In the genomic region with DNA sequence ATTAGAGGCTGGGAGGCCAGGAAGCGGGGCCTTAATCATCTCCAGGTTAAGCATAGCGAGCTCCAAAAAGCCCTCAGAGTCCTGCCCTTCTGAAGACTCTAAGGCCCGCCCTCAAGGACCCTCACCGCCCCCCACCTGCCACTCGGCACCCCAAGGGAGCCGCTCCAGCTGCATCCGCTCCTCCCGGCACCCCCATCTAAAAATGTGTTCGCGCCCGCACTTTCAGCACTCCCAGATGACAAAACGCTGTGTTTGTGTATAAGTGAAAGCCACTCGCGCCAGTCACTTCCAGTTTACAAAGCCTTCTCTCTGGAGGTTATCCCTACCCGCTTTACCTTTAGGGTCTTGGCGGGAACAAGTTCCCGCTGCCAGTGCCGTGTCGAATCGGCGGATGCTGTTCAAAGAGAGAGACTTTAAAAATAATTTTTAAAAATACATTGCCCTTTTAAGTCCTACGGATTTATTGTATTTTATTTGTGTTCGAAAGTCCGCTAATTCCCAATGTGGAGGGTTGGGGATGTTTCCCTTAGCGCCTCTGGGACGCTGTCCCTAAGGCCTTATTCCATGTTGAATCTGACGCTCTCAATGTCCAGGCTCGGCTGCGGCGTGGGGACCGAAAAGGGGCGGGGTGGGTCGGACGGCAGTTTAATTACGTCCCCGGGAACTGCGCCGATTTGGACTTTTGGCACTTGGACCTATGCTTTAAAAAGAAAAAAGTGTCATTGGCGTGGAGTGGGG, we compare ENCODE assay signal across 1 cellular context.
TF ChIP-seq lines count a peak whose summit lies in the region.

TSS of gene DCLRE1A (minus strand) at position 64 of the 738 bp plus-strand sequence. CDS start 900 bp downstream, outside the sequence.
A gene with protein sequence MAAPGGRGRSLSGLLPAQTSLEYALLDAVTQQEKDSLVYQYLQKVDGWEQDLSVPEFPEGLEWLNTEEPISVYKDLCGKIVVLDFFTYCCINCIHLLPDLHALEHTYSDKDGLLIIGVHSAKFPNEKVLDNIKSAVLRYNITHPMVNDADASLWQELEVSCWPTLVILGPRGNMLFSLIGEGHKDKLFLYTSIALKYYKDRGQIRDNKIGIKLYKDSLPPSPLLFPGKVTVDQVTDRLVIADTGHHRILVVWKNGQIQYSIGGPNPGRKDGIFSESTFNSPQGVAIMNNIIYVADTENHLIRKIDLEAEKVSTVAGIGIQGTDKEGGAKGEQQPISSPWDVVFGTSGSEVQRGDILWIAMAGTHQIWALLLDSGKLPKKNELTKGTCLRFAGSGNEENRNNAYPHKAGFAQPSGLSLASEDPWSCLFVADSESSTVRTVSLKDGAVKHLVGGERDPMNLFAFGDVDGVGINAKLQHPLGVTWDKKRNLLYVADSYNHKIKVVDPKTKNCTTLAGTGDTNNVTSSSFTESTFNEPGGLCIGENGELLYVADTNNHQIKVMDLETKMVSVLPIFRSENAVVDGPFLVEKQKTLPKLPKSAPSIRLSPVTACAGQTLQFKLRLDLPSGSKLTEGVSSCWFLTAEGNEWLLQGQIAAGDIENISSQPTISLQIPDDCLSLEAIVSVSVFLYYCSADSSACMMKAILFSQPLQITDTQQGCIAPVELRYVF (plus strand): TSS at position 643 of the 738 bp plus-strand sequence. CDS start 212 bp downstream, outside the sequence.

TF ChIP-seq in HepG2, 621 proteins besides CTCF, POLR2A, EP300 and RAD21 (continues in another document):
- peak; percentile 95 for TF ChIP-seq TFDP2 (CRISPR knock-in tag; IDR thresholded peaks at IDR 0.05)
- TF ChIP-seq, protein P1, sequence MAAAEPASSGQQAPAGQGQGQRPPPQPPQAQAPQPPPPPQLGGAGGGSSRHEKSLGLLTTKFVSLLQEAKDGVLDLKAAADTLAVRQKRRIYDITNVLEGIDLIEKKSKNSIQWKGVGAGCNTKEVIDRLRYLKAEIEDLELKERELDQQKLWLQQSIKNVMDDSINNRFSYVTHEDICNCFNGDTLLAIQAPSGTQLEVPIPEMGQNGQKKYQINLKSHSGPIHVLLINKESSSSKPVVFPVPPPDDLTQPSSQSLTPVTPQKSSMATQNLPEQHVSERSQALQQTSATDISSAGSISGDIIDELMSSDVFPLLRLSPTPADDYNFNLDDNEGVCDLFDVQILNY (CRISPR knock-in tag; conservative IDR thresholded peaks at IDR 0.05): peak; percentile 86
- peak; percentile 7; the same call in 1 of the 2 replicates for TF ChIP-seq SALL1 (CRISPR knock-in tag; IDR thresholded peaks at IDR 0.05)
- TF ChIP-seq ZNF713 (CRISPR knock-in tag; IDR thresholded peaks at IDR 0.05): no peak
- TF ChIP-seq HDAC1 (CRISPR knock-in tag; IDR thresholded peaks at IDR 0.05): peak; percentile 50
- TF ChIP-seq ZNF704 (CRISPR knock-in tag; IDR thresholded peaks at IDR 0.05; ENCODE audit: borderline replicate concordance): no peak
- 0 out of 2 replicates have a peak, but pooled peaks have one; percentile 9 for TF ChIP-seq NFKB2 (CRISPR knock-in tag; IDR thresholded peaks at IDR 0.05; ENCODE audit: borderline replicate concordance)
- peak; percentile 94 for TF ChIP-seq KMT2B (CRISPR knock-in tag; IDR thresholded peaks at IDR 0.05)
- no peak for TF ChIP-seq REXO4 (CRISPR knock-in tag; IDR thresholded peaks at IDR 0.05; ENCODE audit: borderline replicate concordance)
- peak; percentile 15; the same call in 1 of the 2 replicates for TF ChIP-seq ZNF331 (CRISPR knock-in tag; IDR thresholded peaks at IDR 0.05)
- TF ChIP-seq MXI1 (IDR thresholded peaks at IDR 0.05; ENCODE audit: borderline replicate concordance, low read depth, low read length): peak; percentile 55; the same call in 2 of the 3 replicates
- TF ChIP-seq, protein P2, sequence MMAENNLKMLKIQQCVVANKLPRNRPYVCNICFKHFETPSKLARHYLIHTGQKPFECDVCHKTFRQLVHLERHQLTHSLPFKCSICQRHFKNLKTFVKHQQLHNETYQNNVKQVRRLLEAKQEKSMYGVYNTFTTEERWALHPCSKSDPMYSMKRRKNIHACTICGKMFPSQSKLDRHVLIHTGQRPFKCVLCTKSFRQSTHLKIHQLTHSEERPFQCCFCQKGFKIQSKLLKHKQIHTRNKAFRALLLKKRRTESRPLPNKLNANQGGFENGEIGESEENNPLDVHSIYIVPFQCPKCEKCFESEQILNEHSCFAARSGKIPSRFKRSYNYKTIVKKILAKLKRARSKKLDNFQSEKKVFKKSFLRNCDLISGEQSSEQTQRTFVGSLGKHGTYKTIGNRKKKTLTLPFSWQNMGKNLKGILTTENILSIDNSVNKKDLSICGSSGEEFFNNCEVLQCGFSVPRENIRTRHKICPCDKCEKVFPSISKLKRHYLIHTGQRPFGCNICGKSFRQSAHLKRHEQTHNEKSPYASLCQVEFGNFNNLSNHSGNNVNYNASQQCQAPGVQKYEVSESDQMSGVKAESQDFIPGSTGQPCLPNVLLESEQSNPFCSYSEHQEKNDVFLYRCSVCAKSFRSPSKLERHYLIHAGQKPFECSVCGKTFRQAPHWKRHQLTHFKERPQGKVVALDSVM (CRISPR knock-in tag; IDR thresholded peaks at IDR 0.05): peak; percentile 44; the same call in 1 of the 2 replicates
- TF ChIP-seq ZNF678 (CRISPR knock-in tag; IDR thresholded peaks at IDR 0.05): 0 out of 2 replicates have a peak, but pooled peaks have one; percentile 12
- TF ChIP-seq, protein P3, sequence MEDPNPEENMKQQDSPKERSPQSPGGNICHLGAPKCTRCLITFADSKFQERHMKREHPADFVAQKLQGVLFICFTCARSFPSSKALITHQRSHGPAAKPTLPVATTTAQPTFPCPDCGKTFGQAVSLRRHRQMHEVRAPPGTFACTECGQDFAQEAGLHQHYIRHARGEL (CRISPR knock-in tag; IDR thresholded peaks at IDR 0.05): no peak
- no peak for TF ChIP-seq RAD51 (IDR thresholded peaks at IDR 0.05; ENCODE audit: borderline replicate concordance)
- TF ChIP-seq IKZF5 (CRISPR knock-in tag; IDR thresholded peaks at IDR 0.05): no peak; the same call in 1 of the 2 replicates
- TF ChIP-seq ZNF260 (CRISPR knock-in tag; IDR thresholded peaks at IDR 0.05; ENCODE audit: borderline replicate concordance, low read depth): no peak
- TF ChIP-seq, protein P4, sequence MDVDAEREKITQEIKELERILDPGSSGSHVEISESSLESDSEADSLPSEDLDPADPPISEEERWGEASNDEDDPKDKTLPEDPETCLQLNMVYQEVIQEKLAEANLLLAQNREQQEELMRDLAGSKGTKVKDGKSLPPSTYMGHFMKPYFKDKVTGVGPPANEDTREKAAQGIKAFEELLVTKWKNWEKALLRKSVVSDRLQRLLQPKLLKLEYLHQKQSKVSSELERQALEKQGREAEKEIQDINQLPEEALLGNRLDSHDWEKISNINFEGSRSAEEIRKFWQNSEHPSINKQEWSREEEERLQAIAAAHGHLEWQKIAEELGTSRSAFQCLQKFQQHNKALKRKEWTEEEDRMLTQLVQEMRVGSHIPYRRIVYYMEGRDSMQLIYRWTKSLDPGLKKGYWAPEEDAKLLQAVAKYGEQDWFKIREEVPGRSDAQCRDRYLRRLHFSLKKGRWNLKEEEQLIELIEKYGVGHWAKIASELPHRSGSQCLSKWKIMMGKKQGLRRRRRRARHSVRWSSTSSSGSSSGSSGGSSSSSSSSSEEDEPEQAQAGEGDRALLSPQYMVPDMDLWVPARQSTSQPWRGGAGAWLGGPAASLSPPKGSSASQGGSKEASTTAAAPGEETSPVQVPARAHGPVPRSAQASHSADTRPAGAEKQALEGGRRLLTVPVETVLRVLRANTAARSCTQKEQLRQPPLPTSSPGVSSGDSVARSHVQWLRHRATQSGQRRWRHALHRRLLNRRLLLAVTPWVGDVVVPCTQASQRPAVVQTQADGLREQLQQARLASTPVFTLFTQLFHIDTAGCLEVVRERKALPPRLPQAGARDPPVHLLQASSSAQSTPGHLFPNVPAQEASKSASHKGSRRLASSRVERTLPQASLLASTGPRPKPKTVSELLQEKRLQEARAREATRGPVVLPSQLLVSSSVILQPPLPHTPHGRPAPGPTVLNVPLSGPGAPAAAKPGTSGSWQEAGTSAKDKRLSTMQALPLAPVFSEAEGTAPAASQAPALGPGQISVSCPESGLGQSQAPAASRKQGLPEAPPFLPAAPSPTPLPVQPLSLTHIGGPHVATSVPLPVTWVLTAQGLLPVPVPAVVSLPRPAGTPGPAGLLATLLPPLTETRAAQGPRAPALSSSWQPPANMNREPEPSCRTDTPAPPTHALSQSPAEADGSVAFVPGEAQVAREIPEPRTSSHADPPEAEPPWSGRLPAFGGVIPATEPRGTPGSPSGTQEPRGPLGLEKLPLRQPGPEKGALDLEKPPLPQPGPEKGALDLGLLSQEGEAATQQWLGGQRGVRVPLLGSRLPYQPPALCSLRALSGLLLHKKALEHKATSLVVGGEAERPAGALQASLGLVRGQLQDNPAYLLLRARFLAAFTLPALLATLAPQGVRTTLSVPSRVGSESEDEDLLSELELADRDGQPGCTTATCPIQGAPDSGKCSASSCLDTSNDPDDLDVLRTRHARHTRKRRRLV (CRISPR knock-in tag; IDR thresholded peaks at IDR 0.05): 0 out of 2 replicates have a peak, but pooled peaks have one; percentile 44
- TF ChIP-seq, protein P5, sequence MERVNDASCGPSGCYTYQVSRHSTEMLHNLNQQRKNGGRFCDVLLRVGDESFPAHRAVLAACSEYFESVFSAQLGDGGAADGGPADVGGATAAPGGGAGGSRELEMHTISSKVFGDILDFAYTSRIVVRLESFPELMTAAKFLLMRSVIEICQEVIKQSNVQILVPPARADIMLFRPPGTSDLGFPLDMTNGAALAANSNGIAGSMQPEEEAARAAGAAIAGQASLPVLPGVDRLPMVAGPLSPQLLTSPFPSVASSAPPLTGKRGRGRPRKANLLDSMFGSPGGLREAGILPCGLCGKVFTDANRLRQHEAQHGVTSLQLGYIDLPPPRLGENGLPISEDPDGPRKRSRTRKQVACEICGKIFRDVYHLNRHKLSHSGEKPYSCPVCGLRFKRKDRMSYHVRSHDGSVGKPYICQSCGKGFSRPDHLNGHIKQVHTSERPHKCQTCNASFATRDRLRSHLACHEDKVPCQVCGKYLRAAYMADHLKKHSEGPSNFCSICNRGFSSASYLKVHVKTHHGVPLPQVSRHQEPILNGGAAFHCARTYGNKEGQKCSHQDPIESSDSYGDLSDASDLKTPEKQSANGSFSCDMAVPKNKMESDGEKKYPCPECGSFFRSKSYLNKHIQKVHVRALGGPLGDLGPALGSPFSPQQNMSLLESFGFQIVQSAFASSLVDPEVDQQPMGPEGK (CRISPR knock-in tag; IDR thresholded peaks at IDR 0.05): 0 out of 2 replicates have a peak, but pooled peaks have one; percentile 27
- TF ChIP-seq SIN3A (IDR thresholded peaks at IDR 0.05; ENCODE audit: borderline replicate concordance, low read depth, low read length): 0 out of 2 replicates have a peak, but pooled peaks have one; percentile 13
- no peak; the same call in 1 of the 2 replicates for TF ChIP-seq ZNF317 (CRISPR knock-in tag; IDR thresholded peaks at IDR 0.05)
- TF ChIP-seq SNAI1 (CRISPR knock-in tag; IDR thresholded peaks at IDR 0.05; ENCODE audit: borderline replicate concordance): peak; percentile 32; the same call in 1 of the 2 replicates
- TF ChIP-seq ZZZ3 (CRISPR knock-in tag; IDR thresholded peaks at IDR 0.05; ENCODE audit: borderline replicate concordance): no peak
- 0 out of 2 replicates have a peak, but pooled peaks have one; percentile 26 for TF ChIP-seq MYNN (CRISPR knock-in tag; IDR thresholded peaks at IDR 0.05; ENCODE audit: low read depth)
- TF ChIP-seq E2F2 (CRISPR knock-in tag; IDR thresholded peaks at IDR 0.05; ENCODE audit: borderline replicate concordance): peak; percentile 73; the same call in 1 of the 2 replicates
- TF ChIP-seq THRA (CRISPR knock-in tag; IDR thresholded peaks at IDR 0.05; ENCODE audit: borderline replicate concordance): no peak
- TF ChIP-seq TP53 (CRISPR knock-in tag; conservative IDR thresholded peaks at IDR 0.05): no peak
- TF ChIP-seq ZBTB38 (CRISPR knock-in tag; IDR thresholded peaks at IDR 0.05): no peak
- TF ChIP-seq ZSCAN22 (CRISPR knock-in tag; IDR thresholded peaks at IDR 0.05): no peak
- TF ChIP-seq ZNF441 (CRISPR knock-in tag; IDR thresholded peaks at IDR 0.05; ENCODE audit: borderline replicate concordance): 0 out of 2 replicates have a peak, but pooled peaks have one; percentile 22
- no peak for TF ChIP-seq GABPA (IDR thresholded peaks at IDR 0.05; ENCODE audit: low read depth, low read length)
- TF ChIP-seq GABPA (CRISPR knock-in tag; IDR thresholded peaks at IDR 0.05; ENCODE audit: low read depth): 0 out of 2 replicates have a peak, but pooled peaks have one; percentile 23
